Comparison of ENCODE assay signal across 1 cellular context in the genomic region with DNA sequence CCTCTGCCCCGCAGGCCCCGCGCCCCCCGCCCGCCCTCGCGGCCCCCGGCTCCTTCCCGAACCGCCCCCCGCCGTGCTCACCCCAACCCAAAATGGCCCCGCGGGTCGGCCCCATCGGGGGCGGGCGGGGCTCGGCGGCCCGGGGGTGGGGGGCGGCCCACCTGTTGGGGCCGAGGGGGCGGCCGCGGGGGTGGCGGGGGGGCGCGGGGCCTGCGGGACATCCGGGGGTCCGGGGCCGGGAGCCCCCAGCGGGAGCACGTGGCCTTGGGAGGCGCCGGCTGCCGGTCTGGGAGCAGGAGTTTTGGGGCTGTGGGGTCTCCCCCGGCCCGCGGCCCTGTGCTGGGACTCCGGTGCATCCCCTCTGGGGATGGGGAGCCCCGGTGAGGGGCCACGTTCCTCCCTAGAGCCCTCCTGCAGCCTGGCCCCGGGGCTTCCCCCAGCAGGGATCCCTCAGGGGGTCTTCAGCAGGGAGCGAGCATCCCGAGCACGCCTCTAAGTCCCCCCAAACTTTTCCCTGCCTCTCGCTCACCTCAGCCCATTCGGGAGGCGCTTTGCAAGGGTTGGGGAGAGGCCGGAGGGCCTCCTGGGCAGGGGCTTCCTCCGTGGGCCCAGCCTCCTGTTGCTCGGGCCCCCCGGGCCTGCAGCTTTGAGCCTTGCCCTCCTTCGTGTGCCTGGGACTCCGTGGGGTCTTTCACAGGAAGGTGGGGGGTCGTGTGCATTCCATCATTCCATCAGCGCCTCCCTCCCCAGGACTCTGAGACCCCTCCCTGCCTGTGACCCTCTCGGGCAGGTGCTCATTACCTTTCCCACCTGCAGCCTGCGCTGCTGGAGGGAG.
A peak's percentile ranks its signal among the peaks of the same experiment; 100 is the strongest.
TF ChIP-seq lines count a peak whose summit lies in the region.

No MANE protein-coding gene starts in this region.

TF ChIP-seq in HepG2, 621 proteins besides CTCF, POLR2A, EP300 and RAD21 (continues in another document):
- TF ChIP-seq ZNF576 (CRISPR knock-in tag; IDR thresholded peaks at IDR 0.05) = 0 out of 2 replicates have a peak, but pooled peaks have one; percentile 19
- no peak for TF ChIP-seq ZNF24 (IDR thresholded peaks at IDR 0.05)
- TF ChIP-seq, protein P1, sequence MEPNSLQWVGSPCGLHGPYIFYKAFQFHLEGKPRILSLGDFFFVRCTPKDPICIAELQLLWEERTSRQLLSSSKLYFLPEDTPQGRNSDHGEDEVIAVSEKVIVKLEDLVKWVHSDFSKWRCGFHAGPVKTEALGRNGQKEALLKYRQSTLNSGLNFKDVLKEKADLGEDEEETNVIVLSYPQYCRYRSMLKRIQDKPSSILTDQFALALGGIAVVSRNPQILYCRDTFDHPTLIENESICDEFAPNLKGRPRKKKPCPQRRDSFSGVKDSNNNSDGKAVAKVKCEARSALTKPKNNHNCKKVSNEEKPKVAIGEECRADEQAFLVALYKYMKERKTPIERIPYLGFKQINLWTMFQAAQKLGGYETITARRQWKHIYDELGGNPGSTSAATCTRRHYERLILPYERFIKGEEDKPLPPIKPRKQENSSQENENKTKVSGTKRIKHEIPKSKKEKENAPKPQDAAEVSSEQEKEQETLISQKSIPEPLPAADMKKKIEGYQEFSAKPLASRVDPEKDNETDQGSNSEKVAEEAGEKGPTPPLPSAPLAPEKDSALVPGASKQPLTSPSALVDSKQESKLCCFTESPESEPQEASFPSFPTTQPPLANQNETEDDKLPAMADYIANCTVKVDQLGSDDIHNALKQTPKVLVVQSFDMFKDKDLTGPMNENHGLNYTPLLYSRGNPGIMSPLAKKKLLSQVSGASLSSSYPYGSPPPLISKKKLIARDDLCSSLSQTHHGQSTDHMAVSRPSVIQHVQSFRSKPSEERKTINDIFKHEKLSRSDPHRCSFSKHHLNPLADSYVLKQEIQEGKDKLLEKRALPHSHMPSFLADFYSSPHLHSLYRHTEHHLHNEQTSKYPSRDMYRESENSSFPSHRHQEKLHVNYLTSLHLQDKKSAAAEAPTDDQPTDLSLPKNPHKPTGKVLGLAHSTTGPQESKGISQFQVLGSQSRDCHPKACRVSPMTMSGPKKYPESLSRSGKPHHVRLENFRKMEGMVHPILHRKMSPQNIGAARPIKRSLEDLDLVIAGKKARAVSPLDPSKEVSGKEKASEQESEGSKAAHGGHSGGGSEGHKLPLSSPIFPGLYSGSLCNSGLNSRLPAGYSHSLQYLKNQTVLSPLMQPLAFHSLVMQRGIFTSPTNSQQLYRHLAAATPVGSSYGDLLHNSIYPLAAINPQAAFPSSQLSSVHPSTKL (CRISPR knock-in tag; IDR thresholded peaks at IDR 0.05) = no peak
- TF ChIP-seq TBX2 (CRISPR knock-in tag; IDR thresholded peaks at IDR 0.05; ENCODE audit: borderline replicate concordance) = 0 out of 2 replicates have a peak, but pooled peaks have one; percentile 1
- no peak for TF ChIP-seq STAG1 (CRISPR knock-in tag; IDR thresholded peaks at IDR 0.05)
- TF ChIP-seq SOX6 (IDR thresholded peaks at IDR 0.05) = no peak
- no peak for TF ChIP-seq SOX6 (CRISPR knock-in tag; IDR thresholded peaks at IDR 0.05)
- no peak for TF ChIP-seq RCOR2 (CRISPR knock-in tag; IDR thresholded peaks at IDR 0.05)
- TF ChIP-seq ZNF850 (CRISPR knock-in tag; conservative IDR thresholded peaks at IDR 0.05) = 0 out of 2 replicates have a peak, but pooled peaks have one; percentile 1
- peak; percentile 48; the same call in 1 of the 2 replicates for TF ChIP-seq KDM5B (CRISPR knock-in tag; IDR thresholded peaks at IDR 0.05; ENCODE audit: borderline replicate concordance)
- TF ChIP-seq RXRA (CRISPR knock-in tag; IDR thresholded peaks at IDR 0.05) = 0 out of 2 replicates have a peak, but pooled peaks have one; percentile 10
- TF ChIP-seq SNAPC4 (CRISPR knock-in tag; IDR thresholded peaks at IDR 0.05) = peak; percentile 45; the same call in 1 of the 2 replicates
- TF ChIP-seq ZNF232 (CRISPR knock-in tag; IDR thresholded peaks at IDR 0.05; ENCODE audit: borderline replicate concordance) = no peak
- peak; percentile 51 for TF ChIP-seq RBFOX2 (IDR thresholded peaks at IDR 0.05; ENCODE audit: low read depth, low read length)
- TF ChIP-seq RBM22 (optimal IDR thresholded peaks at IDR 0.05; ENCODE audit: low read length) = peak; percentile 16
- peak in 1 of 2 experiments; percentile 47; a peak in 1 of 4 replicates for TF ChIP-seq HMGXB4 (CRISPR knock-in tag; IDR thresholded peaks at IDR 0.05; ENCODE audit: borderline replicate concordance in 1 of 2, low read depth in 1 of 2)
- TF ChIP-seq ZNF530 (CRISPR knock-in tag; IDR thresholded peaks at IDR 0.05; ENCODE audit: low read depth) = no peak
- TF ChIP-seq MXD1 (CRISPR knock-in tag; IDR thresholded peaks at IDR 0.05) = no peak
- peak; percentile 23; the same call in 1 of the 2 replicates for TF ChIP-seq ZFY (CRISPR knock-in tag; IDR thresholded peaks at IDR 0.05)
- TF ChIP-seq, protein P2, sequence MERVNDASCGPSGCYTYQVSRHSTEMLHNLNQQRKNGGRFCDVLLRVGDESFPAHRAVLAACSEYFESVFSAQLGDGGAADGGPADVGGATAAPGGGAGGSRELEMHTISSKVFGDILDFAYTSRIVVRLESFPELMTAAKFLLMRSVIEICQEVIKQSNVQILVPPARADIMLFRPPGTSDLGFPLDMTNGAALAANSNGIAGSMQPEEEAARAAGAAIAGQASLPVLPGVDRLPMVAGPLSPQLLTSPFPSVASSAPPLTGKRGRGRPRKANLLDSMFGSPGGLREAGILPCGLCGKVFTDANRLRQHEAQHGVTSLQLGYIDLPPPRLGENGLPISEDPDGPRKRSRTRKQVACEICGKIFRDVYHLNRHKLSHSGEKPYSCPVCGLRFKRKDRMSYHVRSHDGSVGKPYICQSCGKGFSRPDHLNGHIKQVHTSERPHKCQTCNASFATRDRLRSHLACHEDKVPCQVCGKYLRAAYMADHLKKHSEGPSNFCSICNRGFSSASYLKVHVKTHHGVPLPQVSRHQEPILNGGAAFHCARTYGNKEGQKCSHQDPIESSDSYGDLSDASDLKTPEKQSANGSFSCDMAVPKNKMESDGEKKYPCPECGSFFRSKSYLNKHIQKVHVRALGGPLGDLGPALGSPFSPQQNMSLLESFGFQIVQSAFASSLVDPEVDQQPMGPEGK (CRISPR knock-in tag; IDR thresholded peaks at IDR 0.05) = 0 out of 2 replicates have a peak, but pooled peaks have one; percentile 8
- 0 out of 2 replicates have a peak, but pooled peaks have one; percentile 8 for TF ChIP-seq HOXA3 (CRISPR knock-in tag; IDR thresholded peaks at IDR 0.05)
- TF ChIP-seq PHF8 (CRISPR knock-in tag; IDR thresholded peaks at IDR 0.05) = peak; percentile 45
- 0 out of 2 replicates have a peak, but pooled peaks have one; percentile 29 for TF ChIP-seq NR2C2 (CRISPR knock-in tag; IDR thresholded peaks at IDR 0.05; ENCODE audit: borderline replicate concordance)
- no peak for TF ChIP-seq THAP9 (CRISPR knock-in tag; IDR thresholded peaks at IDR 0.05; ENCODE audit: borderline replicate concordance)
- TF ChIP-seq ZNF776 (CRISPR knock-in tag; IDR thresholded peaks at IDR 0.05) = no peak
- TF ChIP-seq AGO2 (optimal IDR thresholded peaks at IDR 0.05; ENCODE audit: low read depth, low read length) = peak; percentile 45
- TF ChIP-seq MYC (CRISPR knock-in tag; IDR thresholded peaks at IDR 0.05; ENCODE audit: borderline replicate concordance) = peak; percentile 44; the same call in 1 of the 2 replicates
- TF ChIP-seq ZBTB43 (CRISPR knock-in tag; conservative IDR thresholded peaks at IDR 0.05) = no peak
- no peak for TF ChIP-seq CENPT (CRISPR knock-in tag; IDR thresholded peaks at IDR 0.05; ENCODE audit: low read depth)
- no peak for TF ChIP-seq XBP1 (CRISPR knock-in tag; IDR thresholded peaks at IDR 0.05)
- TF ChIP-seq GMEB1 (CRISPR knock-in tag; IDR thresholded peaks at IDR 0.05; ENCODE audit: borderline replicate concordance) = no peak
